Comparison of ENCODE assay signal across 16 cellular contexts in the genomic region with DNA sequence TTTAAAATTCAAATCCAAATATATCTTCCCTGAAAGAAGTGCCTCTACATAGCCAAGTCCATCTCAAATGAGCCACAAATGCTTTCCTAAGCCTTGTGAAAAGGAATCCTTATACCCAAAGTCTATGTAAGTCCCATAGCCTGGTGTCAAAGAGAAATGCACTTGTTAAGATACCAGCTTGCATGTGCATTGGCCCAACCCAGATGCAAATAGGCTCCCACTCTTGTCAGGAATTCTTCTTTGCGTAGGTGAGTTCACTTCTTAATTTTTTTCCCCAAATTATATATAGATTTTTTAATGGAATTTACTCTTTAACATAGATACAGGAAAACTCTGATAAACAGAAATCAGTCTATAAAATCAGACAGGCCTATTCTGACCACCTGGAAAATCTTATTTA.
A peak's percentile ranks its signal among the peaks of the same experiment; 100 is the strongest.
DNase-seq lines count a peak whose midpoint lies in the region; ATAC-seq lines count a peak whose summit lies in the region.
"Had no signal": no experiment of that assay in that cellular context is flagged by ENCODE, and none has a peak within 500 bp of the region (broad histone marks: within the 10 kb centered on the region; RNA-seq: fewer than 3 reads in every experiment).

No MANE protein-coding gene starts in this region.

- H3K4me1 ChIP-seq in effector memory CD4-positive, alpha-beta T cell (ENCODE audit: control insufficient read depth, insufficient read depth, low read length, poor library complexity, severe bottlenecking), result no peaks in the 10 kb centered on the region
- H3K4me1 ChIP-seq: A549 had no signal

- H3K4me1 Mint-ChIP-seq in activated T-cell treated with anti-CD3 and anti-CD28 coated beads, Interleukin-2, amount 50 U/mL, for 72 hours (ENCODE audit: low read depth), result no peaks in the 10 kb centered on the region
- peaks cover 5% of the 10 kb centered on the region for H3K4me1 Mint-ChIP-seq in activated T-helper 17 cell treated with anti-CD3 and anti-CD28 coated beads, Interleukin-2, amount 50 U/mL, for 72 hours

- H3K9me3 Mint-ChIP-seq in activated T-cell treated with anti-CD3 and anti-CD28 coated beads, Interleukin-2, amount 50 U/mL, for 72 hours, result no peaks in the 10 kb centered on the region
- no peaks in the 10 kb centered on the region for H3K9me3 Mint-ChIP-seq in activated T-helper 17 cell treated with anti-CD3 and anti-CD28 coated beads, Interleukin-2, amount 50 U/mL, for 72 hours
- H3K9me3 Mint-ChIP-seq: CD4-positive, alpha-beta T cell; CD8-positive, alpha-beta T cell had no signal

- no peak for ATAC-seq in activated T-cell treated with anti-CD3 and anti-CD28 coated beads, Interleukin-2, amount 50 U/mL, for 72 hours (replicated peaks in 1 of 2)
- no peak for ATAC-seq in activated T-helper 17 cell treated with anti-CD3 and anti-CD28 coated beads, Interleukin-2, amount 50 U/mL, for 72 hours (replicated peaks)
- ATAC-seq: A549; CD8-positive, alpha-beta T cell had no signal

- no peaks in the 10 kb centered on the region for H3K27me3 ChIP-seq in effector memory CD4-positive, alpha-beta T cell (replicated peaks; ENCODE audit: control insufficient read depth, insufficient read depth, low read length, poor library complexity, severe bottlenecking)
- H3K27me3 ChIP-seq: BLaER1 treated with 17β-estradiol and CSF1 and Interleukin-3, amounts not matched to agents 10 nM and 100 nM had no signal

- H3K27me3 Mint-ChIP-seq in activated T-cell treated with anti-CD3 and anti-CD28 coated beads, Interleukin-2, amount 50 U/mL, for 72 hours (ENCODE audit: low read depth), result no peaks in the 10 kb centered on the region
- no peaks in the 10 kb centered on the region for H3K27me3 Mint-ChIP-seq in activated T-helper 17 cell treated with anti-CD3 and anti-CD28 coated beads, Interleukin-2, amount 50 U/mL, for 72 hours
- H3K27me3 Mint-ChIP-seq: B cell; CD4-positive, alpha-beta T cell had no signal

- no peak for DNase-seq in activated T-cell treated with anti-CD3 and anti-CD28 coated beads, Interleukin-2, amount 50 U/mL, for 72 hours
- DNase-seq in activated T-cell treated with anti-CD3 and anti-CD28 coated beads for 4 hours, result no peak
- DNase-seq in putamen (ENCODE audit: low spot score), result peak; percentile 42
- no peak for DNase-seq in effector memory CD4-positive, alpha-beta T cell
- DNase-seq: AML-193; Caco-2; Calu3; CD4-positive, alpha-beta T cell; CD8-positive, alpha-beta T cell; GF-D8 had no signal

- no peaks in the 10 kb centered on the region for H3K36me3 ChIP-seq in effector memory CD4-positive, alpha-beta T cell (ENCODE audit: control insufficient read depth, insufficient read depth, low read length)

- no peak overlapping the region for H3K27ac ChIP-seq in effector memory CD4-positive, alpha-beta T cell (ENCODE audit: insufficient read depth, low read length, poor library complexity, severe bottlenecking)
- H3K27ac ChIP-seq: 22Rv1; A549; BLaER1 treated with 17β-estradiol and CSF1 and Interleukin-3, amounts not matched to agents 10 nM and 100 nM; C4-2B had no signal

- H3K36me3 Mint-ChIP-seq in activated T-cell treated with anti-CD3 and anti-CD28 coated beads, Interleukin-2, amount 50 U/mL, for 72 hours (ENCODE audit: insufficient read depth in 2 of 2), result peaks cover 0 to 9% of the 10 kb centered on the region in 2 donors
- peaks cover 67% of the 10 kb centered on the region for H3K36me3 Mint-ChIP-seq in activated T-helper 17 cell treated with anti-CD3 and anti-CD28 coated beads, Interleukin-2, amount 50 U/mL, for 72 hours (ENCODE audit: low read depth)

- no peaks in the 10 kb centered on the region for H3K9me3 ChIP-seq in effector memory CD4-positive, alpha-beta T cell (ENCODE audit: control insufficient read depth, low read length)
- H3K9me3 ChIP-seq: A549; BLaER1 treated with 17β-estradiol and CSF1 and Interleukin-3, amounts not matched to agents 10 nM and 100 nM; Caco-2 had no signal

- H3K4me3 Mint-ChIP-seq in activated T-cell treated with anti-CD3 and anti-CD28 coated beads, Interleukin-2, amount 50 U/mL, for 72 hours, result no peak overlapping the region
- no peak overlapping the region for H3K4me3 Mint-ChIP-seq in activated T-helper 17 cell treated with anti-CD3 and anti-CD28 coated beads, Interleukin-2, amount 50 U/mL, for 72 hours
- H3K4me3 Mint-ChIP-seq: B cell; CD4-positive, alpha-beta T cell; CD8-positive, alpha-beta T cell had no signal

- no peak overlapping the region for H3K4me3 ChIP-seq in effector memory CD4-positive, alpha-beta T cell (ENCODE audit: insufficient read depth, low read depth, low read length, poor library complexity, severe bottlenecking)
- H3K4me3 ChIP-seq: A549; BLaER1 treated with 17β-estradiol and CSF1 and Interleukin-3, amounts not matched to agents 10 nM and 100 nM had no signal

- H3K27ac Mint-ChIP-seq in activated T-cell treated with anti-CD3 and anti-CD28 coated beads, Interleukin-2, amount 50 U/mL, for 72 hours, result peak overlapping the region; percentile 29
- H3K27ac Mint-ChIP-seq in activated T-helper 17 cell treated with anti-CD3 and anti-CD28 coated beads, Interleukin-2, amount 50 U/mL, for 72 hours, result no peak overlapping the region
- H3K27ac Mint-ChIP-seq: B cell; CD4-positive, alpha-beta T cell had no signal
